In genomic region chr5:124651663-124652513, GRCh38 we compare ENCODE assay signal across 1 cellular context.
A peak's percentile ranks its signal among the peaks of the same experiment; 100 is the strongest.
TF ChIP-seq lines count a peak whose summit lies in the region.

No MANE protein-coding gene starts in this region.

TF ChIP-seq in K562, 482 proteins besides CTCF, POLR2A, EP300 and RAD21 (continued from another document and continues in another):
- TF ChIP-seq, protein P1, sequence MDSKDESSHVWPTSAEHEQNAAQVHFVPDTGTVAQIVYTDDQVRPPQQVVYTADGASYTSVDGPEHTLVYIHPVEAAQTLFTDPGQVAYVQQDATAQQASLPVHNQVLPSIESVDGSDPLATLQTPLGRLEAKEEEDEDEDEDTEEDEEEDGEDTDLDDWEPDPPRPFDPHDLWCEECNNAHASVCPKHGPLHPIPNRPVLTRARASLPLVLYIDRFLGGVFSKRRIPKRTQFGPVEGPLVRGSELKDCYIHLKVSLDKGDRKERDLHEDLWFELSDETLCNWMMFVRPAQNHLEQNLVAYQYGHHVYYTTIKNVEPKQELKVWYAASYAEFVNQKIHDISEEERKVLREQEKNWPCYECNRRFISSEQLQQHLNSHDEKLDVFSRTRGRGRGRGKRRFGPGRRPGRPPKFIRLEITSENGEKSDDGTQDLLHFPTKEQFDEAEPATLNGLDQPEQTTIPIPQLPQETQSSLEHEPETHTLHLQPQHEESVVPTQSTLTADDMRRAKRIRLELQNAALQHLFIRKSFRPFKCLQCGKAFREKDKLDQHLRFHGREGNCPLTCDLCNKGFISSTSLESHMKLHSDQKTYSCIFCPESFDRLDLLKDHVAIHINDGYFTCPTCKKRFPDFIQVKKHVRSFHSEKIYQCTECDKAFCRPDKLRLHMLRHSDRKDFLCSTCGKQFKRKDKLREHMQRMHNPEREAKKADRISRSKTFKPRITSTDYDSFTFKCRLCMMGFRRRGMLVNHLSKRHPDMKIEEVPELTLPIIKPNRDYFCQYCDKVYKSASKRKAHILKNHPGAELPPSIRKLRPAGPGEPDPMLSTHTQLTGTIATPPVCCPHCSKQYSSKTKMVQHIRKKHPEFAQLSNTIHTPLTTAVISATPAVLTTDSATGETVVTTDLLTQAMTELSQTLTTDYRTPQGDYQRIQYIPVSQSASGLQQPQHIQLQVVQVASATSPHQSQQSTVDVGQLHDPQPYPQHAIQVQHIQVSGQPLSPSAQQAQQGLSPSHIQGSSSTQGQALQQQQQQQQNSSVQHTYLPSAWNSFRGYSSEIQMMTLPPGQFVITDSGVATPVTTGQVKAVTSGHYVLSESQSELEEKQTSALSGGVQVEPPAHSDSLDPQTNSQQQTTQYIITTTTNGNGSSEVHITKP (IDR thresholded peaks at IDR 0.05; ENCODE audit: partially characterized antibody), result peak; percentile 23
- TF ChIP-seq ZNF444 (CRISPR knock-in tag; IDR thresholded peaks at IDR 0.05), result no peak
- TF ChIP-seq ZNF766 (CRISPR knock-in tag; conservative IDR thresholded peaks at IDR 0.05), result peak; percentile 92
- TF ChIP-seq ETV5 (CRISPR knock-in tag; IDR thresholded peaks at IDR 0.05; ENCODE audit: low read depth), result peak; percentile 92
- no peak for TF ChIP-seq NR1H2 (CRISPR knock-in tag; IDR thresholded peaks at IDR 0.05)
- TF ChIP-seq NR4A1 (CRISPR knock-in tag; IDR thresholded peaks at IDR 0.05), result no peak
- peak; percentile 81 for TF ChIP-seq NR4A1 (tag; IDR thresholded peaks at IDR 0.05)
- peak; percentile 92 to 93 for TF ChIP-seq ARNT (IDR thresholded peaks at IDR 0.05)
- 0 out of 2 replicates have a peak, but pooled peaks have one; percentile 40 for TF ChIP-seq HNRNPL (IDR thresholded peaks at IDR 0.05; ENCODE audit: low read depth, low read length)
- no peak for TF ChIP-seq MCM5 (IDR thresholded peaks at IDR 0.05; ENCODE audit: low read depth)
- no peak for TF ChIP-seq ZNF57 (CRISPR knock-in tag; IDR thresholded peaks at IDR 0.05)
- TF ChIP-seq, protein P2, sequence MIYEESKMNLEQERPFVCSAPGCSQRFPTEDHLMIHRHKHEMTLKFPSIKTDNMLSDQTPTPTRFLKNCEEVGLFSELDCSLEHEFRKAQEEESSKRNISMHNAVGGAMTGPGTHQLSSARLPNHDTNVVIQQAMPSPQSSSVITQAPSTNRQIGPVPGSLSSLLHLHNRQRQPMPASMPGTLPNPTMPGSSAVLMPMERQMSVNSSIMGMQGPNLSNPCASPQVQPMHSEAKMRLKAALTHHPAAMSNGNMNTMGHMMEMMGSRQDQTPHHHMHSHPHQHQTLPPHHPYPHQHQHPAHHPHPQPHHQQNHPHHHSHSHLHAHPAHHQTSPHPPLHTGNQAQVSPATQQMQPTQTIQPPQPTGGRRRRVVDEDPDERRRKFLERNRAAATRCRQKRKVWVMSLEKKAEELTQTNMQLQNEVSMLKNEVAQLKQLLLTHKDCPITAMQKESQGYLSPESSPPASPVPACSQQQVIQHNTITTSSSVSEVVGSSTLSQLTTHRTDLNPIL (CRISPR knock-in tag; IDR thresholded peaks at IDR 0.05), result no peak
- TF ChIP-seq ARID1B (IDR thresholded peaks at IDR 0.05), result peak; percentile 99
- TF ChIP-seq ZNF644 (tag; IDR thresholded peaks at IDR 0.05; ENCODE audit: low read depth), result peak; percentile 89; the same call in 1 of the 2 replicates
- TF ChIP-seq SMARCA4 (IDR thresholded peaks at IDR 0.05), result peak; percentile 99
- TF ChIP-seq POLR2AphosphoS5 (IDR thresholded peaks at IDR 0.05; ENCODE audit: control insufficient read depth, insufficient read depth, low read depth, low read length), result peak; percentile 98
- TF ChIP-seq ZNF140 (CRISPR knock-in tag; IDR thresholded peaks at IDR 0.05), result no peak
- no peak for TF ChIP-seq IFI16 (CRISPR knock-in tag; IDR thresholded peaks at IDR 0.05)
- TF ChIP-seq SRF (CRISPR knock-in tag; IDR thresholded peaks at IDR 0.05), result 0 out of 4 replicates have a peak, but pooled peaks of 1 of the 2 experiments have one; percentile 25
- TF ChIP-seq KDM2B (CRISPR knock-in tag; IDR thresholded peaks at IDR 0.05), result 0 out of 2 replicates have a peak, but pooled peaks have one; percentile 13
- no peak for TF ChIP-seq TBP (optimal IDR thresholded peaks at IDR 0.05; ENCODE audit: low read depth, low read length)
- TF ChIP-seq SREBF2 (CRISPR knock-in tag; IDR thresholded peaks at IDR 0.05), result no peak
- TF ChIP-seq ZBTB17 (CRISPR knock-in tag; IDR thresholded peaks at IDR 0.05), result peak; percentile 74; the same call in 1 of the 2 replicates
- peak in 1 of 2 experiments; percentile 63 for TF ChIP-seq MAZ (CRISPR knock-in tag; conservative IDR thresholded peaks at IDR 0.05 in 1 of 2, IDR thresholded peaks at IDR 0.05 in 1 of 2)
- peak; percentile 97 for TF ChIP-seq SMAD4 (CRISPR knock-in tag; conservative IDR thresholded peaks at IDR 0.05)
- TF ChIP-seq TAL1 (IDR thresholded peaks at IDR 0.05), result peak; percentile 96
- no peak for TF ChIP-seq ZNF707 (CRISPR knock-in tag; conservative IDR thresholded peaks at IDR 0.05)
- TF ChIP-seq RBM15 (IDR thresholded peaks at IDR 0.05; ENCODE audit: insufficient read depth, low read length), result no peak
- TF ChIP-seq CAMTA2 (CRISPR knock-in tag; conservative IDR thresholded peaks at IDR 0.05), result 0 out of 2 replicates have a peak, but pooled peaks have one; percentile 67
- peak; percentile 100 for TF ChIP-seq MEIS2 (IDR thresholded peaks at IDR 0.05; ENCODE audit: partially characterized antibody)
- no peak for TF ChIP-seq MTF1 (CRISPR knock-in tag; IDR thresholded peaks at IDR 0.05; ENCODE audit: borderline replicate concordance)
- TF ChIP-seq ZNF584 (CRISPR knock-in tag; IDR thresholded peaks at IDR 0.05; ENCODE audit: low read depth), result peak; percentile 84; the same call in 1 of the 2 replicates
- TF ChIP-seq ZNF445 (CRISPR knock-in tag; IDR thresholded peaks at IDR 0.05; ENCODE audit: low read depth), result no peak
- TF ChIP-seq ERF (CRISPR knock-in tag; IDR thresholded peaks at IDR 0.05), result peak; percentile 45; the same call in 1 of the 2 replicates
- peak; percentile 78; the same call in 1 of the 2 replicates for TF ChIP-seq DMBX1 (CRISPR knock-in tag; IDR thresholded peaks at IDR 0.05; ENCODE audit: borderline replicate concordance)
- TF ChIP-seq CBX3 (IDR thresholded peaks at IDR 0.05; ENCODE audit: borderline replicate concordance in 1 of 2, low read length in 2 of 2), result peak in 1 of 2 experiments; percentile 91; a peak in 2 of 3 replicates
- peak; percentile 95 for TF ChIP-seq L3MBTL2 (IDR thresholded peaks at IDR 0.05)
- no peak for TF ChIP-seq ZNF780A (CRISPR knock-in tag; IDR thresholded peaks at IDR 0.05)
- TF ChIP-seq TCF15 (CRISPR knock-in tag; IDR thresholded peaks at IDR 0.05), result no peak
- peak; percentile 51 to 96; a peak in 2 of 4 replicates for TF ChIP-seq HDAC1 (IDR thresholded peaks at IDR 0.05)
- peak; percentile 91 for TF ChIP-seq GATAD2A (IDR thresholded peaks at IDR 0.05)
- no peak for TF ChIP-seq C11orf30 (IDR thresholded peaks at IDR 0.05; ENCODE audit: low read depth)
- TF ChIP-seq, protein P3, sequence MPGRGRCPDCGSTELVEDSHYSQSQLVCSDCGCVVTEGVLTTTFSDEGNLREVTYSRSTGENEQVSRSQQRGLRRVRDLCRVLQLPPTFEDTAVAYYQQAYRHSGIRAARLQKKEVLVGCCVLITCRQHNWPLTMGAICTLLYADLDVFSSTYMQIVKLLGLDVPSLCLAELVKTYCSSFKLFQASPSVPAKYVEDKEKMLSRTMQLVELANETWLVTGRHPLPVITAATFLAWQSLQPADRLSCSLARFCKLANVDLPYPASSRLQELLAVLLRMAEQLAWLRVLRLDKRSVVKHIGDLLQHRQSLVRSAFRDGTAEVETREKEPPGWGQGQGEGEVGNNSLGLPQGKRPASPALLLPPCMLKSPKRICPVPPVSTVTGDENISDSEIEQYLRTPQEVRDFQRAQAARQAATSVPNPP (IDR thresholded peaks at IDR 0.05; ENCODE audit: borderline replicate concordance, insufficient read depth, insufficient read length), result no peak
- no peak for TF ChIP-seq GABPB2 (CRISPR knock-in tag; conservative IDR thresholded peaks at IDR 0.05)
- peak; percentile 78 for TF ChIP-seq CREB1 (IDR thresholded peaks at IDR 0.05)
- TF ChIP-seq CREB1 (CRISPR knock-in tag; IDR thresholded peaks at IDR 0.05), result peak; percentile 48; the same call in 1 of the 2 replicates
- peak; percentile 62 to 72; a peak in 3 of 4 replicates for TF ChIP-seq FOXK2 (conservative IDR thresholded peaks at IDR 0.05 in 1 of 2, IDR thresholded peaks at IDR 0.05 in 1 of 2; ENCODE audit: low read depth in 2 of 2)
- TF ChIP-seq NELFE (IDR thresholded peaks at IDR 0.05; ENCODE audit: insufficient read depth, insufficient read length), result no peak
- TF ChIP-seq, protein P4, sequence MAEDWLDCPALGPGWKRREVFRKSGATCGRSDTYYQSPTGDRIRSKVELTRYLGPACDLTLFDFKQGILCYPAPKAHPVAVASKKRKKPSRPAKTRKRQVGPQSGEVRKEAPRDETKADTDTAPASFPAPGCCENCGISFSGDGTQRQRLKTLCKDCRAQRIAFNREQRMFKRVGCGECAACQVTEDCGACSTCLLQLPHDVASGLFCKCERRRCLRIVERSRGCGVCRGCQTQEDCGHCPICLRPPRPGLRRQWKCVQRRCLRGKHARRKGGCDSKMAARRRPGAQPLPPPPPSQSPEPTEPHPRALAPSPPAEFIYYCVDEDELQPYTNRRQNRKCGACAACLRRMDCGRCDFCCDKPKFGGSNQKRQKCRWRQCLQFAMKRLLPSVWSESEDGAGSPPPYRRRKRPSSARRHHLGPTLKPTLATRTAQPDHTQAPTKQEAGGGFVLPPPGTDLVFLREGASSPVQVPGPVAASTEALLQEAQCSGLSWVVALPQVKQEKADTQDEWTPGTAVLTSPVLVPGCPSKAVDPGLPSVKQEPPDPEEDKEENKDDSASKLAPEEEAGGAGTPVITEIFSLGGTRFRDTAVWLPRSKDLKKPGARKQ (CRISPR knock-in tag; IDR thresholded peaks at IDR 0.05), result no peak
- TF ChIP-seq MYC (IDR thresholded peaks at IDR 0.05; ENCODE audit: low read depth, low read length), result peak; percentile 76
- TF ChIP-seq MYC (CRISPR knock-in tag; IDR thresholded peaks at IDR 0.05; ENCODE audit: borderline replicate concordance, low read depth), result 0 out of 2 replicates have a peak, but pooled peaks have one; percentile 51
- TF ChIP-seq U2AF2 (optimal IDR thresholded peaks at IDR 0.05; ENCODE audit: low read depth, low read length), result no peak
- TF ChIP-seq XRCC5 (IDR thresholded peaks at IDR 0.05; ENCODE audit: low read depth, low read length), result no peak
- TF ChIP-seq CBX8 (IDR thresholded peaks at IDR 0.05; ENCODE audit: borderline replicate concordance, extremely low read depth, low read depth, low read length, poor library complexity, severe bottlenecking), result no peak
- no peak for TF ChIP-seq POLR3A (IDR thresholded peaks at IDR 0.05; ENCODE audit: borderline replicate concordance, extremely low read depth, insufficient read depth, insufficient read length)
- no peak for TF ChIP-seq SFPQ (IDR thresholded peaks at IDR 0.05; ENCODE audit: low read depth, low read length)
- no peak for TF ChIP-seq ZNF212 (CRISPR knock-in tag; IDR thresholded peaks at IDR 0.05)
- TF ChIP-seq PCBP2 (IDR thresholded peaks at IDR 0.05; ENCODE audit: low read depth, low read length, poor library complexity, severe bottlenecking), result no peak
- TF ChIP-seq, protein P5, sequence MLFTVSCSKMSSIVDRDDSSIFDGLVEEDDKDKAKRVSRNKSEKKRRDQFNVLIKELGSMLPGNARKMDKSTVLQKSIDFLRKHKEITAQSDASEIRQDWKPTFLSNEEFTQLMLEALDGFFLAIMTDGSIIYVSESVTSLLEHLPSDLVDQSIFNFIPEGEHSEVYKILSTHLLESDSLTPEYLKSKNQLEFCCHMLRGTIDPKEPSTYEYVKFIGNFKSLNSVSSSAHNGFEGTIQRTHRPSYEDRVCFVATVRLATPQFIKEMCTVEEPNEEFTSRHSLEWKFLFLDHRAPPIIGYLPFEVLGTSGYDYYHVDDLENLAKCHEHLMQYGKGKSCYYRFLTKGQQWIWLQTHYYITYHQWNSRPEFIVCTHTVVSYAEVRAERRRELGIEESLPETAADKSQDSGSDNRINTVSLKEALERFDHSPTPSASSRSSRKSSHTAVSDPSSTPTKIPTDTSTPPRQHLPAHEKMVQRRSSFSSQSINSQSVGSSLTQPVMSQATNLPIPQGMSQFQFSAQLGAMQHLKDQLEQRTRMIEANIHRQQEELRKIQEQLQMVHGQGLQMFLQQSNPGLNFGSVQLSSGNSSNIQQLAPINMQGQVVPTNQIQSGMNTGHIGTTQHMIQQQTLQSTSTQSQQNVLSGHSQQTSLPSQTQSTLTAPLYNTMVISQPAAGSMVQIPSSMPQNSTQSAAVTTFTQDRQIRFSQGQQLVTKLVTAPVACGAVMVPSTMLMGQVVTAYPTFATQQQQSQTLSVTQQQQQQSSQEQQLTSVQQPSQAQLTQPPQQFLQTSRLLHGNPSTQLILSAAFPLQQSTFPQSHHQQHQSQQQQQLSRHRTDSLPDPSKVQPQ (CRISPR knock-in tag; IDR thresholded peaks at IDR 0.05; ENCODE audit: borderline replicate concordance), result no peak
